In genomic region chr17:50211249-50212120, GRCh38 we compare ENCODE assay signal across 11 cellular contexts. TPM values are rescaled to one million over a fixed set of nuclear protein-coding genes. Genes with fewer than 3 reads are reported as not detected.
DNase-seq lines count a peak whose midpoint lies in the region; ATAC-seq, FAIRE-seq and TF ChIP-seq lines count a peak whose summit lies in the region.
"Had no signal": no experiment of that assay in that cellular context is flagged by ENCODE, and none has a peak within 500 bp of the region (broad histone marks: within the 10 kb centered on the region; RNA-seq: fewer than 3 reads in every experiment).

No MANE protein-coding gene starts in this region.

- H3K36me3 ChIP-seq in NT2/D1 (ENCODE audit: insufficient read depth, insufficient read length, low read length), result no peaks in the 10 kb centered on the region

- peak overlapping the region; percentile 79 for H3K9ac ChIP-seq in NT2/D1 (ENCODE audit: insufficient read length, low read depth)

- POLR2A ChIA-PET in A549 (lab: Yijun Ruan, JAX), result interaction anchor here (0.6 kb wide), 1 partner anchor 438 kb away, joined by 7 read pairs; no protein-coding TSS in a partner anchor

- H3K4me3 ChIP-seq in A549 (no peak overlapping the region), NT2/D1 (ENCODE audit: insufficient read length, low read depth) (peak overlapping the region; percentile 27)

- H3K9me3 ChIP-seq in A549 (no peaks in the 10 kb centered on the region), NT2/D1 (ENCODE audit: insufficient read depth, low read length) (no peaks in the 10 kb centered on the region)

- TF ChIP-seq EP300 in A549 (IDR thresholded peaks at IDR 0.05), result no peak

- H3K4me1 ChIP-seq in A549 (peaks cover 27% of the 10 kb centered on the region), NT2/D1 (ENCODE audit: insufficient read depth, insufficient read length) (peaks cover 31% of the 10 kb centered on the region)

- H3K4me3 Mint-ChIP-seq in nephron progenitor cell, result peak overlapping the region; percentile 67

- no peak for TF ChIP-seq POLR2A in A549 (IDR thresholded peaks at IDR 0.05; ENCODE audit: low read length)

- peak overlapping the region; percentile 78 for H3K4me2 ChIP-seq in A549

- H3K4me1 Mint-ChIP-seq in nephron progenitor cell, result peaks cover 90% of the 10 kb centered on the region

- H3K36me3 Mint-ChIP-seq in nephron progenitor cell (ENCODE audit: low read depth), result no peaks in the 10 kb centered on the region

- DNase-seq in A549 (ENCODE audit: low read depth in 1 of 2, low spot score in 1 of 2) (no peak), NT2/D1 (ENCODE audit: low read depth, low spot score) (no peak), fibroblast of gingiva (ENCODE audit: low read depth) (peak; percentile 47), nephron progenitor cell (no peak)
- DNase-seq in activated T-cell treated with anti-CD3 and anti-CD28 coated beads, Interleukin-2, amount 50 U/mL, for 1 hour, result no peak
- DNase-seq: AML-193, NCI-H1417 treated with DMSO at 0.1 percent for 48 hours had no signal

- H3K27ac Mint-ChIP-seq in nephron progenitor cell, result peak overlapping the region; percentile 86

- peak overlapping the region; percentile 66 to 84 for H3K27ac ChIP-seq in A549

- H3K9me3 Mint-ChIP-seq in nephron progenitor cell, result no peaks in the 10 kb centered on the region

- no peak for FAIRE-seq in A549 (lab: Jason Lieb, UNC)
- FAIRE-seq: colon had no signal

- no peaks in the 10 kb centered on the region for H3K27me3 ChIP-seq in NT2/D1 (ENCODE audit: insufficient read depth, insufficient read length)

- CTCF ChIA-PET in A549 (lab: Yijun Ruan, JAX), result interaction anchor here (1.3 to 31.5 kb wide), 9 partner anchors 5 to 85 kb away, joined by 3 to 1255 read pairs (median 8); partner anchors contain the start of genes COL1A1 and TMEM92

- TF ChIP-seq CTCF in A549 (IDR thresholded peaks at IDR 0.05), result no peak
- no peak for TF ChIP-seq CTCF in nephron progenitor cell (IDR thresholded peaks at IDR 0.05)

- TF ChIP-seq RAD21 in A549 (conservative IDR thresholded peaks at IDR 0.05 in 1 of 2, IDR thresholded peaks at IDR 0.05 in 1 of 2), result no peak

- 92% methylated on average over 9 of the region's 9 CpGs for WGBS in A549 (ENCODE audit: missing lambda C conversion rate)

- ATAC-seq in A549 (no peak), GM21367 (IDR thresholded peaks at IDR 0.05; ENCODE audit: unreplicated experiment) (no peak), GM19023 (IDR thresholded peaks at IDR 0.05; ENCODE audit: unreplicated experiment) (no peak), HG02798 (IDR thresholded peaks at IDR 0.05; ENCODE audit: poor library complexity, unreplicated experiment) (no peak)

- peaks cover 14% of the 10 kb centered on the region for H3K27me3 Mint-ChIP-seq in nephron progenitor cell (ENCODE audit: low read depth, poor library complexity)

TF ChIP-seq in A549, 52 proteins besides CTCF, POLR2A, EP300 and RAD21:
- TF ChIP-seq CBX8 (IDR thresholded peaks at IDR 0.05) (no peak), HOXB13 (CRISPR knock-in tag; IDR thresholded peaks at IDR 0.05; ENCODE audit: low read depth) (no peak)

RNA-seq across cellular contexts. Expression of gene COL1A1, which starts 10.1 kb away (rescaled TPM):
- polyA plus RNA-seq in A549 (2011; rRNA removed) (4.4 and 4.6 TPM in 2 replicates), A549 (2017; fragmentation: RNase III; extraction: RNeasy Plus Mini Kit Qiagen cat#74134 plus additional on column Dnase treatment) (18.1 to 34.3 TPM (median 31.6 TPM) in 3 replicates)
- 14.2 and 19.6 TPM in 2 replicates for polyA plus RNA-seq in A549 (2012; cell fraction: cytosol; rRNA removed)
- 66.1 and 69.4 TPM in 2 replicates for polyA plus RNA-seq in A549 (2012; cell fraction: nucleus; rRNA removed)
- 10.9 TPM in 2 replicates for polyA minus RNA-seq in A549 (2011; rRNA and poly(A)+ RNA removed)

RNA-seq across cellular contexts. Expression of gene SGCA, which starts 45.7 kb away (rescaled TPM):
- 0.44 and 0.90 TPM in 2 replicates for polyA plus RNA-seq in A549 (2011; rRNA removed)
- polyA plus RNA-seq in A549 (2012; cell fraction: cytosol; rRNA removed), result 1.8 and 3.2 TPM in 2 replicates
- polyA plus RNA-seq in A549 (2012; cell fraction: nucleus; rRNA removed), result 1.2 and 1.9 TPM in 2 replicates
- polyA plus RNA-seq in A549 (2017; fragmentation: RNase III; extraction: RNeasy Plus Mini Kit Qiagen cat#74134 plus additional on column Dnase treatment), result 1.5 to 3.4 TPM (median 1.9 TPM) in 3 replicates
- not detected in 2 replicates for polyA minus RNA-seq in A549 (2011; rRNA and poly(A)+ RNA removed)
